Comparison of ENCODE assay signal across 28 cellular contexts in genomic region chr7:5291301-5291700, GRCh38.
"Had no signal": no experiment of that assay in that cellular context is flagged by ENCODE, and none has a peak within 500 bp of the region (broad histone marks: within the 10 kb centered on the region; RNA-seq: fewer than 3 reads in every experiment).

No MANE protein-coding gene starts in this region.

- H3K27me3 ChIP-seq: ascending aorta, cardiac muscle cell had no signal

- FAIRE-seq: bronchial epithelial cell, TTC549 had no signal

- H3K27ac ChIP-seq: ascending aorta, cardiac muscle cell, VCaP had no signal

- H3K4me3 ChIP-seq: ascending aorta, cardiac muscle cell had no signal

- ATAC-seq: activated CD8-positive, alpha-beta T cell treated with anti-CD3 and anti-CD28 coated beads for 36 hours; activated naive CD8-positive, alpha-beta T cell treated with anti-CD3 and anti-CD28 coated beads, Interleukin-2, amount 50 U/mL, for 24 hours; activated T-cell treated with anti-CD3 and anti-CD28 coated beads, Interleukin-2, amount 50 U/mL, for 4 hours; activated T-cell treated with anti-CD3 and anti-CD28 coated beads, Interleukin-2, amount 50 U/mL, for 72 hours had no signal

- H3K4me1 ChIP-seq: ascending aorta had no signal

- H3K9me3 ChIP-seq: ascending aorta had no signal

- DNase-seq: activated B cell treated with CpG ODN at 0.5 μM for 24 hours; activated CD4-positive, alpha-beta memory T cell treated with anti-CD3 and anti-CD28 coated beads for 36 hours; activated CD4-positive, alpha-beta T cell treated with anti-CD3 and anti-CD28 coated beads for 4 hours; activated CD4-positive, alpha-beta T cell treated with anti-CD3 and anti-CD28 coated beads, Interleukin-2, amount 10 ng/mL, durations not matched to agents 24 days and 14 days; activated CD4-positive, alpha-beta T cell treated with anti-CD3 and anti-CD28 coated beads, Interleukin-2, amount 50 U/mL, for 1 hour; activated CD4-positive, alpha-beta T cell treated with anti-CD3 and anti-CD28 coated beads, Interleukin-2, amount 50 U/mL, for 4 hours; activated CD4-positive, CD25-positive, alpha-beta regulatory T cell treated with anti-CD3 and anti-CD28 coated beads, Interleukin-2, amount 50 U/mL, for 72 hours; activated CD8-positive, alpha-beta T cell treated with anti-CD3 and anti-CD28 coated beads for 36 hours; activated effector memory CD4-positive, alpha-beta T cell treated with Interleukin-2 at 50 U/mL for 16 hours; activated gamma-delta T cell; activated naive CD4-positive, alpha-beta T cell treated with anti-CD3 and anti-CD28 coated beads, Interleukin-2, amount 10 ng/mL, durations not matched to agents 7 days and 5 days; activated naive CD4-positive, alpha-beta T cell treated with Interleukin-2 at 50 U/mL for 16 hours; activated naive CD8-positive, alpha-beta T cell treated with anti-CD3 and anti-CD28 coated beads, Interleukin-2, amount 10 ng/mL, durations not matched to agents 7 days and 5 days; activated naive CD8-positive, alpha-beta T cell treated with anti-CD3 and anti-CD28 coated beads, Interleukin-2, amount 50 U/mL, for 24 hours; activated T-cell treated with anti-CD3 and anti-CD28 coated beads for 4 hours; activated T-cell treated with anti-CD3 and anti-CD28 coated beads, Interleukin-2, amount 50 U/mL, for 1 hour; activated T-cell treated with anti-CD3 and anti-CD28 coated beads, Interleukin-2, amount 50 U/mL, for 4 hours; activated T-cell treated with anti-CD3 and anti-CD28 coated beads, Interleukin-2, amount 50 U/mL, for 72 hours; central memory CD4-positive, alpha-beta T cell; cerebellar nuclear complex; T-helper 1 cell; T-helper 2 cell; T-helper 9 cell had no signal

- H3K36me3 ChIP-seq: ascending aorta, cardiac muscle cell had no signal
